Comparison of ENCODE assay signal across 8 cellular contexts in genomic region chr12:121713257-121714155, GRCh38. TPM values are rescaled to one million over a fixed set of nuclear protein-coding genes. Genes with fewer than 3 reads are reported as not detected.
DNase-seq lines count a peak whose midpoint lies in the region; ATAC-seq and TF ChIP-seq lines count a peak whose summit lies in the region.

No MANE protein-coding gene starts in this region.

- peak overlapping the region; percentile 76 for H2AFZ ChIP-seq in DND-41 (ENCODE audit: low read depth, low read length)

- no peak for TF ChIP-seq EP300 in transverse colon (IDR thresholded peaks at IDR 0.05; ENCODE audit: low read depth)

- peaks cover 10% of the 10 kb centered on the region for H3K79me2 ChIP-seq in DND-41 (ENCODE audit: insufficient read depth, low read length)

- H4K20me1 ChIP-seq in DND-41 (ENCODE audit: insufficient read depth, low read length), result peaks cover 5% of the 10 kb centered on the region; the same call in 1 of the 2 replicates

- peak overlapping the region; percentile 70 to 83; a peak in 3 of 4 replicates for H3K4me3 ChIP-seq in DND-41 (ENCODE audit: low read depth in 1 of 2, low read length in 2 of 2)
- H3K4me3 ChIP-seq in LNCaP clone FGC (ENCODE audit: low read depth, low read length), result peak overlapping the region; percentile 98
- H3K4me3 ChIP-seq in breast epithelium, result peak overlapping the region; percentile 86 to 95 (median 90)
- H3K4me3 ChIP-seq in lower leg skin (ENCODE audit: low read depth, poor library complexity, severe bottlenecking), result peak overlapping the region; percentile 58
- peak overlapping the region; percentile 69 to 86 (median 77) for H3K4me3 ChIP-seq in transverse colon

- H3K36me3 ChIP-seq in DND-41 (ENCODE audit: insufficient read depth, low read length) (no peaks in the 10 kb centered on the region; the same call in 1 of the 2 replicates), breast epithelium (no peaks in the 10 kb centered on the region), transverse colon (no peaks in the 10 kb centered on the region)

- peaks cover 26% of the 10 kb centered on the region for H3K4me1 ChIP-seq in DND-41 (ENCODE audit: insufficient read depth, low read length)
- peaks cover 0 to 5% of the 10 kb centered on the region in 2 donors for H3K4me1 ChIP-seq in breast epithelium
- peaks cover 9 to 20% (median 18%) of the 10 kb centered on the region in 4 donors for H3K4me1 ChIP-seq in transverse colon

- peak overlapping the region; percentile 62 for H3K9ac ChIP-seq in DND-41 (ENCODE audit: low read depth, low read length)

- no peak for DNase-seq in DND-41
- DNase-seq in LNCaP clone FGC (ENCODE audit: low read depth), result no peak
- no peak for DNase-seq in breast epithelium (ENCODE audit: low spot score in 2 of 2)
- DNase-seq in lower leg skin (ENCODE audit: low spot score in 2 of 2), result peak; percentile 15 to 85
- DNase-seq in transverse colon, result peak; percentile 20
- DNase-seq in KBM-7, result no peak
- no peak for DNase-seq in T1000 (lab: John Stamatoyannopoulos, UW)

- H3K4me2 ChIP-seq in DND-41 (ENCODE audit: insufficient read depth, low read length), result peak overlapping the region; percentile 89

- ATAC-seq in DND-41 (ENCODE audit: insufficient read depth, low read depth) (peak; percentile 41; the same call in 2 of the 3 replicates), GM21619 (IDR thresholded peaks at IDR 0.05; ENCODE audit: unreplicated experiment) (no peak)

- TF ChIP-seq POLR2A in breast epithelium (IDR thresholded peaks at IDR 0.05), result no peak
- TF ChIP-seq POLR2A in lower leg skin (IDR thresholded peaks at IDR 0.05), result no peak
- TF ChIP-seq POLR2A in transverse colon (IDR thresholded peaks at IDR 0.05), result no peak

- H3K27ac ChIP-seq in DND-41 (ENCODE audit: low read length) (peak overlapping the region; percentile 56), breast epithelium (peak overlapping the region; percentile 74 to 80), transverse colon (peak overlapping the region; percentile 87 to 92 (median 89))

- no peaks in the 10 kb centered on the region for H3K9me3 ChIP-seq in DND-41 (ENCODE audit: insufficient read depth, low read length, severe bottlenecking)
- no peaks in the 10 kb centered on the region for H3K9me3 ChIP-seq in breast epithelium
- H3K9me3 ChIP-seq in transverse colon, result no peaks in the 10 kb centered on the region

- in situ Hi-C loops in transverse colon (cut with MboI; ENCODE audit: low pct_ligation_motif_present in 1 of 4, low pct_unique_long_range_greater_than_20kb in 1 of 4, low sequenced_read_pairs in 3 of 4), result no loop called here
- in situ Hi-C loops in KBM-7 (cut with MboI; ENCODE audit: low pct_unique_long_range_greater_than_20kb, low sequenced_read_pairs), result loop anchor here (10.0 kb wide), 1 partner anchor 51 kb away; no protein-coding TSS in a partner anchor

- no peaks in the 10 kb centered on the region for H3K27me3 ChIP-seq in DND-41 (ENCODE audit: insufficient read depth, low read length, poor library complexity)
- H3K27me3 ChIP-seq in breast epithelium, result no peaks in the 10 kb centered on the region
- no peaks in the 10 kb centered on the region for H3K27me3 ChIP-seq in transverse colon

- intact Hi-C loops in breast epithelium (cut with DNase I; ENCODE audit: low total_unique reads) (no loop called here), lower leg skin (cut with DNase I; ENCODE audit: low total_unique reads) (no loop called here), transverse colon (cut with DNase I; ENCODE audit: low total_unique reads) (no loop called here)

- 12 to 20% methylated on average over 18 to 20 of the region's 20 CpGs for WGBS in lower leg skin, 2 donors
- 28% methylated on average over 20 of the region's 20 CpGs; no CpG with 5 or more reads in 1 of the 2 donors for WGBS in transverse colon (ENCODE audit: low coverage in 1 of 2), 2 donors

- TF ChIP-seq CTCF in DND-41 (IDR thresholded peaks at IDR 0.05; ENCODE audit: borderline replicate concordance, extremely low read depth, low read length, poor library complexity, severe bottlenecking) (no peak), LNCaP clone FGC (IDR thresholded peaks at IDR 0.05; ENCODE audit: control insufficient read depth, extremely low read depth, insufficient read depth) (no peak), breast epithelium (IDR thresholded peaks at IDR 0.05) (no peak), lower leg skin (IDR thresholded peaks at IDR 0.05) (no peak), transverse colon (IDR thresholded peaks at IDR 0.05) (no peak)

RNA-seq across cellular contexts. Expression of gene TMEM120B, which starts 1.0 kb away (rescaled TPM):
- 1 to 10 TPM; 5.4 to 8.2 (median 6.1) TPM for total RNA-seq in breast epithelium
- 1 to 10 TPM; 3.5 to 7.2 (median 5.1) TPM for total RNA-seq in lower leg skin
- total RNA-seq in transverse colon, result 10 to 100 TPM in 1 of 4 donors, 1 to 10 TPM in 3; 1.9 to 19.9 (median 4.5) TPM

RNA-seq across cellular contexts. Expression of gene MORN3, which starts 44.1 kb away (rescaled TPM):
- total RNA-seq in breast epithelium (1 to 10 TPM in 1 of 3 donors, under 1 TPM in 1, not detected in 1; 0.29 to 2.0 TPM), lower leg skin (1 to 10 TPM; 2.3 to 5.9 (median 5.3) TPM), transverse colon (under 1 TPM in 1 of 4 donors, not detected in 3; 0.48 TPM)

Comparison
In these comparisons a context has a peak if more than half of its experiments do, and no peak if none do; other contexts are left out.
1. DNase-seq: peak in lower leg skin (2 of 2) and transverse colon (single experiment); none in DND-41 (single experiment), LNCaP clone FGC (single experiment), breast epithelium (0 of 2), KBM-7 (single experiment) and T1000 (single experiment).
2. Peak in every context shown above with its lines, with median percentiles within 50 percentile points of each other: H3K27ac ChIP-seq and H3K4me3 ChIP-seq.